Comparison of ENCODE assay signal across 13 cellular contexts in the genomic region with DNA sequence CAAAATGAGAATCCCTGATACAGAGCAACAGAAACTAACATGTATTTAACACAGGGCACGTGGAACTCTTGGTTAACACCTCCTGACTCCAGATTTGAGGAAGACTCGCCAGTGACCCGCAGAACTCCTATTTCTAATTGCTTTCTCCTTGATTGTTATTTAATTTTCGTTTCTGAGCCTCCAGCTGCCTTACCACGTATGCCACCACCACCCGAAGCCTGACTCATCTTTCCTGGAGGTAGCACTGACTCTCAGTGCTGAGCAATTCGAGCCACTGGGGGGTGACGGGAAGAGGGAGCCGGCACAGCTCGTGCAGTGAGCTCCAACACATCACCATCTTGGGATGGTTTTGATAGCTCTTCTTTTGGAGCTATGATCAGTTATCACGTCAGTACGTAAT.
A peak's percentile ranks its signal among the peaks of the same experiment; 100 is the strongest.
DNase-seq lines count a peak whose midpoint lies in the region; ATAC-seq and TF ChIP-seq lines count a peak whose summit lies in the region.
"Had no signal": no experiment of that assay in that cellular context is flagged by ENCODE, and none has a peak within 500 bp of the region (broad histone marks: within the 10 kb centered on the region; RNA-seq: fewer than 3 reads in every experiment).

No MANE protein-coding gene starts in this region.

- H3K36me3 ChIP-seq in left ventricle myocardium inferior = no peaks in the 10 kb centered on the region
- no peaks in the 10 kb centered on the region for H3K36me3 ChIP-seq in CD8-positive, alpha-beta memory T cell (ENCODE audit: insufficient read depth, low read length)
- H3K36me3 ChIP-seq: BLaER1 had no signal

- intact Hi-C loops in left ventricle myocardium inferior (cut with micrococcal nuclease) = no loop called here
- intact Hi-C loops in activated T-helper 2 cell treated with anti-CD3 and anti-CD28 coated beads, Interferon-gamma antibody, Interleukin-2, Interleukin-4, amounts not matched to agents 10 μg/mL and 5 μg/mL and 100 μg/mL, durations not matched to agents 14 hours and 24 hours and 36 hours (cut with micrococcal nuclease) = no loop called here

- H3K4me3 ChIP-seq in left ventricle myocardium inferior = no peak overlapping the region
- H3K4me3 ChIP-seq in CD8-positive, alpha-beta memory T cell (ENCODE audit: low read length) = no peak overlapping the region
- H3K4me3 ChIP-seq: BLaER1 had no signal

- CTCF ChIA-PET in activated naive CD4-positive, alpha-beta T cell treated with anti-CD3 and anti-CD28 coated beads, Interleukin-2, amount 10 ng/mL, durations not matched to agents 7 days and 5 days (lab: Charles Lee) = interaction anchor here (0.7 kb wide), 1 partner anchor 118 kb away, joined by 3 read pairs; no protein-coding TSS in a partner anchor
- CTCF ChIA-PET in CD8-positive, alpha-beta memory T cell (lab: Charles Lee) = no interaction called here

- peak overlapping the region; percentile 63 for H3K27ac ChIP-seq in left ventricle myocardium inferior (replicated peaks)
- H3K27ac ChIP-seq in CD8-positive, alpha-beta memory T cell (ENCODE audit: low read depth, low read length) = no peak overlapping the region
- H3K27ac ChIP-seq: BLaER1, VCaP had no signal

- no peak overlapping the region for H3K27ac Mint-ChIP-seq in activated naive CD4-positive, alpha-beta T cell treated with anti-CD3 and anti-CD28 coated beads, Interleukin-2, amount 10 ng/mL, durations not matched to agents 7 days and 5 days
- H3K27ac Mint-ChIP-seq in stimulated activated naive CD8-positive, alpha-beta T cell treated with anti-CD3 and anti-CD28 coated beads, Interleukin-15, amount 100 ng/mL, for 72 hours = no peak overlapping the region
- H3K27ac Mint-ChIP-seq in activated T-helper 2 cell treated with anti-CD3 and anti-CD28 coated beads, Interferon-gamma antibody, Interleukin-2, Interleukin-4, amounts not matched to agents 10 μg/mL and 5 μg/mL and 100 μg/mL, durations not matched to agents 14 hours and 24 hours and 36 hours = no peak overlapping the region
- H3K27ac Mint-ChIP-seq in HFFc6 = no peak overlapping the region
- H3K27ac Mint-ChIP-seq in CD8-positive, alpha-beta memory T cell = no peak overlapping the region
- H3K27ac Mint-ChIP-seq: naive B cell had no signal

- TF ChIP-seq CTCF in left ventricle myocardium inferior (IDR thresholded peaks at IDR 0.05; ENCODE audit: borderline replicate concordance) (no peak), HFFc6 (IDR thresholded peaks at IDR 0.05) (no peak)

- peaks cover 10% of the 10 kb centered on the region for H3K4me1 ChIP-seq in left ventricle myocardium inferior
- H3K4me1 ChIP-seq in CD8-positive, alpha-beta memory T cell (ENCODE audit: insufficient read depth, low read length) = no peaks in the 10 kb centered on the region

- no peaks in the 10 kb centered on the region for H3K36me3 Mint-ChIP-seq in activated naive CD4-positive, alpha-beta T cell treated with anti-CD3 and anti-CD28 coated beads, Interleukin-2, amount 10 ng/mL, durations not matched to agents 7 days and 5 days
- no peaks in the 10 kb centered on the region for H3K36me3 Mint-ChIP-seq in activated T-helper 2 cell treated with anti-CD3 and anti-CD28 coated beads, Interferon-gamma antibody, Interleukin-2, Interleukin-4, amounts not matched to agents 10 μg/mL and 5 μg/mL and 100 μg/mL, durations not matched to agents 14 hours and 24 hours and 36 hours (ENCODE audit: low read depth)
- no peaks in the 10 kb centered on the region for H3K36me3 Mint-ChIP-seq in HFFc6 (ENCODE audit: low read depth)
- H3K36me3 Mint-ChIP-seq in CD8-positive, alpha-beta memory T cell = peaks cover 0 to 2% (median 0%) of the 10 kb centered on the region in 3 donors
- H3K36me3 Mint-ChIP-seq: naive B cell had no signal

- DNase-seq in activated naive CD4-positive, alpha-beta T cell treated with anti-CD3 and anti-CD28 coated beads, Interleukin-2, amount 10 ng/mL, durations not matched to agents 7 days and 5 days = peak; percentile 24
- no peak for DNase-seq in activated naive CD4-positive, alpha-beta T cell treated with Interleukin-2 at 50 U/mL for 16 hours
- DNase-seq in RKO (ENCODE audit: low spot score) = peak; percentile 40
- no peak for DNase-seq in left ventricle myocardium inferior
- DNase-seq in stimulated activated naive CD8-positive, alpha-beta T cell treated with anti-CD3 and anti-CD28 coated beads, Interleukin-15, amount 100 ng/mL, for 72 hours = no peak
- no peak for DNase-seq in activated T-helper 2 cell treated with anti-CD3 and anti-CD28 coated beads, Interferon-gamma antibody, Interleukin-2, Interleukin-4, amounts not matched to agents 10 μg/mL and 5 μg/mL and 100 μg/mL, durations not matched to agents 14 hours and 24 hours and 36 hours (ENCODE audit: low spot score)
- DNase-seq in HFFc6 = no peak
- no peak for DNase-seq in CD8-positive, alpha-beta memory T cell
- DNase-seq: activated effector memory CD4-positive, alpha-beta T cell treated with anti-CD3 and anti-CD28 coated beads, Interleukin-2, amount 50 U/mL, for 16 hours; erythroblast; naive B cell had no signal

- ATAC-seq in stimulated activated naive CD8-positive, alpha-beta T cell treated with anti-CD3 and anti-CD28 coated beads, Interleukin-15, amount 100 ng/mL, for 72 hours = peak; percentile 80

- H3K4me3 Mint-ChIP-seq in activated naive CD4-positive, alpha-beta T cell treated with anti-CD3 and anti-CD28 coated beads, Interleukin-2, amount 10 ng/mL, durations not matched to agents 7 days and 5 days = no peak overlapping the region
- H3K4me3 Mint-ChIP-seq in stimulated activated naive CD8-positive, alpha-beta T cell treated with anti-CD3 and anti-CD28 coated beads, Interleukin-15, amount 100 ng/mL, for 72 hours = no peak overlapping the region
- H3K4me3 Mint-ChIP-seq in activated T-helper 2 cell treated with anti-CD3 and anti-CD28 coated beads, Interferon-gamma antibody, Interleukin-2, Interleukin-4, amounts not matched to agents 10 μg/mL and 5 μg/mL and 100 μg/mL, durations not matched to agents 14 hours and 24 hours and 36 hours (ENCODE audit: low read depth) = no peak overlapping the region
- no peak overlapping the region for H3K4me3 Mint-ChIP-seq in HFFc6
- H3K4me3 Mint-ChIP-seq in CD8-positive, alpha-beta memory T cell = no peak overlapping the region
- H3K4me3 Mint-ChIP-seq: naive B cell had no signal

- POLR2A ChIA-PET in CD8-positive, alpha-beta memory T cell (lab: Charles Lee) = no interaction called here

- peaks cover 10% of the 10 kb centered on the region for H3K9me3 ChIP-seq in left ventricle myocardium inferior (replicated peaks)
- H3K9me3 ChIP-seq in CD8-positive, alpha-beta memory T cell (ENCODE audit: low read length) = no peaks in the 10 kb centered on the region

- peaks cover 44% of the 10 kb centered on the region for H3K27me3 Mint-ChIP-seq in activated naive CD4-positive, alpha-beta T cell treated with anti-CD3 and anti-CD28 coated beads, Interleukin-2, amount 10 ng/mL, durations not matched to agents 7 days and 5 days
- peaks cover 37% of the 10 kb centered on the region for H3K27me3 Mint-ChIP-seq in stimulated activated naive CD8-positive, alpha-beta T cell treated with anti-CD3 and anti-CD28 coated beads, Interleukin-15, amount 100 ng/mL, for 72 hours
- peaks cover 15% of the 10 kb centered on the region for H3K27me3 Mint-ChIP-seq in activated T-helper 2 cell treated with anti-CD3 and anti-CD28 coated beads, Interferon-gamma antibody, Interleukin-2, Interleukin-4, amounts not matched to agents 10 μg/mL and 5 μg/mL and 100 μg/mL, durations not matched to agents 14 hours and 24 hours and 36 hours (ENCODE audit: low read depth)
- H3K27me3 Mint-ChIP-seq in HFFc6 (ENCODE audit: insufficient read depth) = peaks cover 3% of the 10 kb centered on the region
- H3K27me3 Mint-ChIP-seq in CD8-positive, alpha-beta memory T cell = peaks cover 7 to 8% of the 10 kb centered on the region in 2 donors

- H3K27me3 ChIP-seq in left ventricle myocardium inferior (ENCODE audit: low read depth) = peaks cover 27% of the 10 kb centered on the region
- no peaks in the 10 kb centered on the region for H3K27me3 ChIP-seq in CD8-positive, alpha-beta memory T cell (ENCODE audit: insufficient read depth, low read length, poor library complexity, severe bottlenecking)
- H3K27me3 ChIP-seq: BLaER1 had no signal

- H3K9me3 Mint-ChIP-seq in activated naive CD4-positive, alpha-beta T cell treated with anti-CD3 and anti-CD28 coated beads, Interleukin-2, amount 10 ng/mL, durations not matched to agents 7 days and 5 days = no peaks in the 10 kb centered on the region
- H3K9me3 Mint-ChIP-seq in stimulated activated naive CD8-positive, alpha-beta T cell treated with anti-CD3 and anti-CD28 coated beads, Interleukin-15, amount 100 ng/mL, for 72 hours = peaks cover 0 to 8% of the 10 kb centered on the region in 2 donors
- no peaks in the 10 kb centered on the region for H3K9me3 Mint-ChIP-seq in activated T-helper 2 cell treated with anti-CD3 and anti-CD28 coated beads, Interferon-gamma antibody, Interleukin-2, Interleukin-4, amounts not matched to agents 10 μg/mL and 5 μg/mL and 100 μg/mL, durations not matched to agents 14 hours and 24 hours and 36 hours
- peaks cover 37% of the 10 kb centered on the region for H3K9me3 Mint-ChIP-seq in HFFc6
- peaks cover 0 to 2% (median 0%) of the 10 kb centered on the region in 5 donors for H3K9me3 Mint-ChIP-seq in CD8-positive, alpha-beta memory T cell

- peaks cover 13% of the 10 kb centered on the region for H3K4me1 Mint-ChIP-seq in activated naive CD4-positive, alpha-beta T cell treated with anti-CD3 and anti-CD28 coated beads, Interleukin-2, amount 10 ng/mL, durations not matched to agents 7 days and 5 days
- H3K4me1 Mint-ChIP-seq in stimulated activated naive CD8-positive, alpha-beta T cell treated with anti-CD3 and anti-CD28 coated beads, Interleukin-15, amount 100 ng/mL, for 72 hours = peaks cover 13% of the 10 kb centered on the region
- peaks cover 4% of the 10 kb centered on the region for H3K4me1 Mint-ChIP-seq in activated T-helper 2 cell treated with anti-CD3 and anti-CD28 coated beads, Interferon-gamma antibody, Interleukin-2, Interleukin-4, amounts not matched to agents 10 μg/mL and 5 μg/mL and 100 μg/mL, durations not matched to agents 14 hours and 24 hours and 36 hours (ENCODE audit: low read depth)
- H3K4me1 Mint-ChIP-seq in HFFc6 (ENCODE audit: low read depth) = no peaks in the 10 kb centered on the region
- no peaks in the 10 kb centered on the region for H3K4me1 Mint-ChIP-seq in CD8-positive, alpha-beta memory T cell
- H3K4me1 Mint-ChIP-seq: naive B cell had no signal

Comparison
In these comparisons a context has a peak if more than half of its experiments do, and no peak if none do; other contexts are left out.
1. DNase-seq: peak in activated naive CD4-positive, alpha-beta T cell treated with anti-CD3 and anti-CD28 coated beads, Interleukin-2, amount 10 ng/mL, durations not matched to agents 7 days and 5 days (single experiment) and RKO (single experiment); none in activated naive CD4-positive, alpha-beta T cell treated with Interleukin-2 at 50 U/mL for 16 hours (single experiment), left ventricle myocardium inferior (single experiment), stimulated activated naive CD8-positive, alpha-beta T cell treated with anti-CD3 and anti-CD28 coated beads, Interleukin-15, amount 100 ng/mL, for 72 hours (0 of 2), activated T-helper 2 cell treated with anti-CD3 and anti-CD28 coated beads, Interferon-gamma antibody, Interleukin-2, Interleukin-4, amounts not matched to agents 10 μg/mL and 5 μg/mL and 100 μg/mL, durations not matched to agents 14 hours and 24 hours and 36 hours (single experiment), HFFc6 (single experiment) and CD8-positive, alpha-beta memory T cell (0 of 5).